10 cellular contexts compared by ENCODE assay signal in the genomic region with DNA sequence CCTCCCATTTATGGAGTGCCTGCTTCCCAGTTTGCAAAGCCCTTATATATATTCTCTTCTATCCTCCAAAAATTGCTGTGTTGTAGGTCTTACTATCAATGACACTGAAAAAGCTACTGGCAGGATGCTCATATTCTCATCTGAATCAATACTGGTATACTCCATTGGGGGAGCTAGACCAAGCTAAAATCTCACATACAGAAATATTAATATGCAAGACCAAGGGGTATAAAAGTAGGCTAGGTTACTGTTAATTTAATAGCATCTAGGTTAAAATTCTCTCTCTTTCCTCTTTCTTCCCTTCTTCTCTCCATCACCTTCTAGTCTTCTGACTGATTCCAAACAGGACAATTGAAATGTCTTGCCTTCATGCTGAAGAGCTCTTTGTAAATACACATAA. TPM values are rescaled to one million over a fixed set of nuclear protein-coding genes. Genes with fewer than 3 reads are reported as not detected.
DNase-seq lines count a peak whose midpoint lies in the region; ATAC-seq, FAIRE-seq and TF ChIP-seq lines count a peak whose summit lies in the region.
"Had no signal": no experiment of that assay in that cellular context is flagged by ENCODE, and none has a peak within 500 bp of the region (broad histone marks: within the 10 kb centered on the region; RNA-seq: fewer than 3 reads in every experiment).

No MANE protein-coding gene starts in this region.

- H3K9me3 ChIP-seq in HepG2 (ENCODE audit: low read length): no peaks in the 10 kb centered on the region

- peaks cover 1 to 31% of the 10 kb centered on the region in 2 experiments; a peak in 2 of 5 replicates for H3K27me3 ChIP-seq in HepG2 (ENCODE audit: control insufficient read depth in 1 of 2, insufficient read depth in 2 of 2, low read length in 2 of 2)

- no peak for TF ChIP-seq RAD21 in HepG2 (CRISPR knock-in tag; IDR thresholded peaks at IDR 0.05)

- H3K4me1 ChIP-seq in HepG2 (ENCODE audit: insufficient read depth, low read length): no peaks in the 10 kb centered on the region

- peak overlapping the region; percentile 85 for H3K4me3 ChIP-seq in WI38 (ENCODE audit: low read depth, low read length)
- H3K4me3 ChIP-seq in HepG2 (replicated peaks in 1 of 3; ENCODE audit: insufficient read depth in 1 of 3, low read depth in 2 of 3, low read length in 3 of 3): no peak overlapping the region

- TF ChIP-seq POLR2A in HepG2 (IDR thresholded peaks at IDR 0.05; ENCODE audit: insufficient read depth in 1 of 2, low read depth in 2 of 2, low read length in 2 of 2): no peak

- no peaks in the 10 kb centered on the region for H3K36me3 ChIP-seq in HepG2 (replicated peaks in 1 of 2; ENCODE audit: control insufficient read depth in 1 of 2, insufficient read depth in 2 of 2, low read length in 2 of 2)

- ATAC-seq in HG02938 (IDR thresholded peaks at IDR 0.05; ENCODE audit: unreplicated experiment) (peak; percentile 49), GM21360 (IDR thresholded peaks at IDR 0.05; ENCODE audit: unreplicated experiment) (no peak), HepG2 (no peak)

- in situ Hi-C loops in HepG2 (cut with HindIII; ENCODE audit: extremely low pct_ligation_motif_present, low pct_unique_long_range_greater_than_20kb): no loop called here

- POLR2A ChIA-PET in HepG2 (lab: Yijun Ruan, JAX): no interaction called here

- no peaks in the 10 kb centered on the region for H3K79me2 ChIP-seq in HepG2 (ENCODE audit: insufficient read depth, low read length)

- H4K20me1 ChIP-seq in HepG2 (ENCODE audit: insufficient read depth, low read length): no peaks in the 10 kb centered on the region

- no peak overlapping the region for H3K4me2 ChIP-seq in HepG2 (ENCODE audit: low read depth, low read length)

- FAIRE-seq in D721Med (lab: Jason Lieb, UNC) (no peak), HepG2 (lab: Jason Lieb, UNC) (no peak)
- FAIRE-seq: bronchial epithelial cell had no signal

- no peak for DNase-seq in D721Med (ENCODE audit: insufficient read length, low spot score)
- DNase-seq in kidney tubule cell (ENCODE audit: low spot score): peak; percentile 28
- DNase-seq in activated CD4-positive, alpha-beta T cell treated with anti-CD3 and anti-CD28 coated beads, Interleukin-2, amount 50 U/mL, for 4 hours: no peak
- DNase-seq in HuH-7.5 (ENCODE audit: low spot score): no peak
- DNase-seq in HepG2 (ENCODE audit: low spot score): no peak
- DNase-seq: RPMI8226 had no signal

- no TSS peak for BruUV-seq in HepG2 (replicated peaks; lab: Mats Ljungman, UMichigan)

- CTCF ChIA-PET in HepG2 (lab: Yijun Ruan, JAX; ENCODE audit: low intra/inter-chr PET ratio, low total read pairs): no interaction called here

- TF ChIP-seq CTCF in D721Med (IDR thresholded peaks at IDR 0.05; ENCODE audit: insufficient read depth, missing control alignments): peak; percentile 25
- no peak; the same call in 1 of the 2 replicates for TF ChIP-seq CTCF in WI38 (IDR thresholded peaks at IDR 0.05; ENCODE audit: low read depth, low read length)
- no peak for TF ChIP-seq CTCF in HepG2 (CRISPR knock-in tag; IDR thresholded peaks at IDR 0.05)

- no peak overlapping the region for H3K27ac ChIP-seq in HepG2 (ENCODE audit: extremely low read length, insufficient read depth, low read length)

- H2AFZ ChIP-seq in HepG2 (ENCODE audit: low read length): no peak overlapping the region

- intact Hi-C loops in HepG2 (cut with micrococcal nuclease; ENCODE audit: unreplicated experiment): loop anchor here (5.0 kb wide), 1 partner anchor 390 kb away; the partner anchor contains the start of genes KIF18A and METTL15

- TF ChIP-seq EP300 in HepG2 (IDR thresholded peaks at IDR 0.05; ENCODE audit: low read depth in 2 of 2, low read length in 2 of 2) (no peak), HepG2 (CRISPR knock-in tag; IDR thresholded peaks at IDR 0.05; ENCODE audit: borderline replicate concordance) (no peak)

- H3K9ac ChIP-seq in HepG2 (ENCODE audit: insufficient read depth, low read depth, low read length): no peak overlapping the region

TF ChIP-seq in HepG2, 621 proteins besides CTCF, POLR2A, EP300 and RAD21:
- TF ChIP-seq ZNF775 (CRISPR knock-in tag; IDR thresholded peaks at IDR 0.05; ENCODE audit: borderline replicate concordance) (no peak), ZNF564 (CRISPR knock-in tag; IDR thresholded peaks at IDR 0.05) (no peak), ZNF430 (CRISPR knock-in tag; IDR thresholded peaks at IDR 0.05) (no peak), EED (CRISPR knock-in tag; IDR thresholded peaks at IDR 0.05) (no peak), ZBTB2 (CRISPR knock-in tag; IDR thresholded peaks at IDR 0.05; ENCODE audit: low read depth) (no peak), MEIS1 (CRISPR knock-in tag; IDR thresholded peaks at IDR 0.05; ENCODE audit: borderline replicate concordance) (no peak), ZNF354B (CRISPR knock-in tag; IDR thresholded peaks at IDR 0.05) (no peak), ZFP62 (CRISPR knock-in tag; IDR thresholded peaks at IDR 0.05) (no peak), ZNF232 (CRISPR knock-in tag; IDR thresholded peaks at IDR 0.05; ENCODE audit: borderline replicate concordance) (no peak), ZNF777 (CRISPR knock-in tag; IDR thresholded peaks at IDR 0.05) (no peak)

RNA-seq across cellular contexts. Expression of gene BDNF, which starts 17.1 kb away (rescaled TPM):
- total RNA-seq in HepG2 (2016; rRNA removed; fragmentation: Illumina TruSeq; extraction: Trizol): 0.02 TPM in 1 of 2 replicates, not detected in the other
- total RNA-seq in HepG2 (2016; cell fraction: cytosol; rRNA removed; fragmentation: Illumina TruSeq; extraction: Trizol; ENCODE audit: low read depth): not detected in 2 replicates
- not detected in 2 replicates for total RNA-seq in HepG2 (2016; cell fraction: insoluble cytoplasmic fraction; rRNA removed; fragmentation: Illumina TruSeq; extraction: Trizol)
- not detected in 2 replicates for total RNA-seq in HepG2 (2016; cell fraction: membrane; rRNA removed; fragmentation: Illumina TruSeq; extraction: Trizol)
- total RNA-seq in HepG2 (2016; cell fraction: nucleus; rRNA removed; fragmentation: Illumina TruSeq; extraction: Trizol): not detected in 2 replicates
- polyA plus RNA-seq in HepG2 (2011; rRNA removed): not detected in 2 replicates
- polyA plus RNA-seq in HepG2 (2011; cell fraction: cytosol; rRNA removed): not detected in 2 replicates
- not detected in 2 replicates for polyA plus RNA-seq in HepG2 (2011; cell fraction: nucleus; rRNA removed)
- not detected in 2 replicates for polyA plus RNA-seq in HepG2 (2012)
- polyA plus RNA-seq in HepG2 (2016; cell fraction: cytosol; fragmentation: Illumina TruSeq; extraction: Trizol; ENCODE audit: low read depth): not detected in 2 replicates
- polyA plus RNA-seq in HepG2 (2016; cell fraction: insoluble cytoplasmic fraction; fragmentation: Illumina TruSeq; extraction: Trizol; ENCODE audit: low read depth): not detected in 2 replicates
- not detected in 2 replicates for polyA plus RNA-seq in HepG2 (2016; cell fraction: membrane; fragmentation: Illumina TruSeq; extraction: Trizol; ENCODE audit: low read depth)
- polyA plus RNA-seq in HepG2 (2016; cell fraction: nucleus; fragmentation: Illumina TruSeq; extraction: Trizol; ENCODE audit: insufficient read depth, low read depth): not detected in 2 replicates
- polyA minus RNA-seq in HepG2 (2011; rRNA and poly(A)+ RNA removed; ENCODE audit: low replicate concordance): 0.75 TPM in 1 of 2 replicates, not detected in the other
- not detected in 2 replicates for polyA minus RNA-seq in HepG2 (2011; cell fraction: cytosol; rRNA and poly(A)+ RNA removed)
- polyA minus RNA-seq in HepG2 (2011; cell fraction: nucleus; rRNA and poly(A)+ RNA removed): not detected in 2 replicates
